1 cellular context compared by ENCODE assay signal in genomic region chr11:85647604-85648299, GRCh38.
A peak's percentile ranks its signal among the peaks of the same experiment; 100 is the strongest.
TF ChIP-seq lines count a peak whose summit lies in the region.

Gene TMEM126A (plus strand): TSS chr11:85647967. CDS start chr11:85650256, 2,289 bp downstream.

TF ChIP-seq in HepG2, 621 proteins besides CTCF, POLR2A, EP300 and RAD21 (continued from another document and continues in another):
- no peak for TF ChIP-seq MLXIP (CRISPR knock-in tag; IDR thresholded peaks at IDR 0.05; ENCODE audit: borderline replicate concordance)
- TF ChIP-seq E2F1 (CRISPR knock-in tag; IDR thresholded peaks at IDR 0.05), result peak; percentile 59; the same call in 1 of the 2 replicates
- TF ChIP-seq NFKBIZ (CRISPR knock-in tag; IDR thresholded peaks at IDR 0.05), result 0 out of 2 replicates have a peak, but pooled peaks have one; percentile 66
- peak; percentile 69; the same call in 1 of the 2 replicates for TF ChIP-seq MXD4 (CRISPR knock-in tag; IDR thresholded peaks at IDR 0.05)
- TF ChIP-seq SMAD9 (CRISPR knock-in tag; IDR thresholded peaks at IDR 0.05), result no peak
- TF ChIP-seq SIN3B (IDR thresholded peaks at IDR 0.05; ENCODE audit: low read length), result peak; percentile 82
- no peak for TF ChIP-seq PCBP2 (optimal IDR thresholded peaks at IDR 0.05; ENCODE audit: low read depth, low read length, poor library complexity, severe bottlenecking)
- no peak for TF ChIP-seq ZNF790 (CRISPR knock-in tag; IDR thresholded peaks at IDR 0.05; ENCODE audit: borderline replicate concordance)
- peak; percentile 59; the same call in 1 of the 2 replicates for TF ChIP-seq ZNF33A (CRISPR knock-in tag; IDR thresholded peaks at IDR 0.05; ENCODE audit: borderline replicate concordance)
- TF ChIP-seq ZFP36L2 (CRISPR knock-in tag; IDR thresholded peaks at IDR 0.05), result no peak
- TF ChIP-seq ZNF468 (CRISPR knock-in tag; IDR thresholded peaks at IDR 0.05), result no peak
- peak; percentile 16; the same call in 1 of the 2 replicates for TF ChIP-seq SIX4 (CRISPR knock-in tag; IDR thresholded peaks at IDR 0.05)
- peak; percentile 81; the same call in 1 of the 2 replicates for TF ChIP-seq ZC3H13 (CRISPR knock-in tag; IDR thresholded peaks at IDR 0.05)
- TF ChIP-seq ZNF678 (CRISPR knock-in tag; IDR thresholded peaks at IDR 0.05), result no peak
- TF ChIP-seq DZIP1 (CRISPR knock-in tag; IDR thresholded peaks at IDR 0.05), result no peak
- peak; percentile 48; the same call in 1 of the 2 replicates for TF ChIP-seq ZNF816 (CRISPR knock-in tag; IDR thresholded peaks at IDR 0.05; ENCODE audit: borderline replicate concordance)
- peak; percentile 90 for TF ChIP-seq POGZ (CRISPR knock-in tag; IDR thresholded peaks at IDR 0.05)
- TF ChIP-seq ZNF335 (CRISPR knock-in tag; IDR thresholded peaks at IDR 0.05), result no peak
- 0 out of 2 replicates have a peak, but pooled peaks have one; percentile 32 for TF ChIP-seq ZNF124 (CRISPR knock-in tag; IDR thresholded peaks at IDR 0.05)
- no peak for TF ChIP-seq ZNF160 (CRISPR knock-in tag; IDR thresholded peaks at IDR 0.05)
- no peak for TF ChIP-seq MTF2 (CRISPR knock-in tag; IDR thresholded peaks at IDR 0.05; ENCODE audit: borderline replicate concordance)
- TF ChIP-seq KIAA2018 (CRISPR knock-in tag; IDR thresholded peaks at IDR 0.05; ENCODE audit: borderline replicate concordance), result no peak
- TF ChIP-seq ZKSCAN8 (CRISPR knock-in tag; IDR thresholded peaks at IDR 0.05; ENCODE audit: borderline replicate concordance), result no peak
- TF ChIP-seq ZNF280D (CRISPR knock-in tag; IDR thresholded peaks at IDR 0.05), result no peak
- no peak for TF ChIP-seq TAF15 (IDR thresholded peaks at IDR 0.05; ENCODE audit: low read depth, low read length, poor library complexity, severe bottlenecking)
- TF ChIP-seq MIER2 (CRISPR knock-in tag; IDR thresholded peaks at IDR 0.05), result no peak
- TF ChIP-seq IKZF5 (CRISPR knock-in tag; IDR thresholded peaks at IDR 0.05), result peak; percentile 35; the same call in 1 of the 2 replicates
- TF ChIP-seq KDM1A (CRISPR knock-in tag; IDR thresholded peaks at IDR 0.05), result no peak
- TF ChIP-seq ZNF136 (CRISPR knock-in tag; IDR thresholded peaks at IDR 0.05; ENCODE audit: low read depth), result no peak; the same call in 1 of the 2 replicates
- peak; percentile 86; the same call in 1 of the 2 replicates for TF ChIP-seq DMAP1 (CRISPR knock-in tag; IDR thresholded peaks at IDR 0.05)
- TF ChIP-seq ATRX (CRISPR knock-in tag; IDR thresholded peaks at IDR 0.05; ENCODE audit: borderline replicate concordance), result no peak
- no peak for TF ChIP-seq ZBTB43 (CRISPR knock-in tag; conservative IDR thresholded peaks at IDR 0.05)
- TF ChIP-seq ZNF562 (CRISPR knock-in tag; IDR thresholded peaks at IDR 0.05; ENCODE audit: borderline replicate concordance), result no peak
- no peak for TF ChIP-seq SMARCC2 (IDR thresholded peaks at IDR 0.05)
- no peak for TF ChIP-seq ZNF362 (CRISPR knock-in tag; IDR thresholded peaks at IDR 0.05; ENCODE audit: borderline replicate concordance)
- TF ChIP-seq ZBTB20 (CRISPR knock-in tag; IDR thresholded peaks at IDR 0.05; ENCODE audit: borderline replicate concordance, low read depth), result 0 out of 2 replicates have a peak, but pooled peaks have one; percentile 50
- TF ChIP-seq ZNF652 (CRISPR knock-in tag; IDR thresholded peaks at IDR 0.05; ENCODE audit: borderline replicate concordance, low read depth), result no peak
- 0 out of 2 replicates have a peak, but pooled peaks have one; percentile 24 for TF ChIP-seq POLR2AphosphoS2 (IDR thresholded peaks at IDR 0.05; ENCODE audit: low read depth, low read length)
